Comparison of ENCODE assay signal across 1 cellular context in the genomic region with DNA sequence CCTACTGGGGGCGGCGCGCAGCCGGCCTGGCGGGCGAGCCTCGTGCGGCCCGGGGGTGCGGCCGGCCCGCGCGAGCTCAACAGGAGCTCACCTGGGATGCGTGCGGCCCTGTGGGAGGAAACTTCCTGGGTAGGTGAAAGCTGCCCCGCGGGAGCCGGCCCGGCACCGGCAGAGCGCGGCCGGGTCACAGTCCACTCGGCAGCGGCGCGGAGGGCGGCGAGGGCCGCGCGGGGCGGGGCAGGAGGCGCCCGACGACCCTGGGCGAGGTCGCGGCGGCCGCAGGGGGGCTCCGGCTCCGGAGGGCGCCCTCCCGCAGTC.
TF ChIP-seq lines count a peak whose summit lies in the region.

No MANE protein-coding gene starts in this region.

TF ChIP-seq in HepG2, 621 proteins besides CTCF, POLR2A, EP300 and RAD21 (continued from another document):
- TF ChIP-seq NR2F1 (CRISPR knock-in tag; IDR thresholded peaks at IDR 0.05), result no peak
- TF ChIP-seq ZNF629 (CRISPR knock-in tag; conservative IDR thresholded peaks at IDR 0.05), result peak; percentile 12; the same call in 1 of the 2 replicates
- no peak for TF ChIP-seq NFE2L2 (IDR thresholded peaks at IDR 0.05; ENCODE audit: low read length)
- peak; percentile 18; the same call in 1 of the 2 replicates for TF ChIP-seq FOXO1 (CRISPR knock-in tag; IDR thresholded peaks at IDR 0.05)
- TF ChIP-seq IRX3 (CRISPR knock-in tag; IDR thresholded peaks at IDR 0.05; ENCODE audit: borderline replicate concordance, low read depth), result peak; percentile 22; the same call in 1 of the 2 replicates
- no peak for TF ChIP-seq HNF1B (CRISPR knock-in tag; IDR thresholded peaks at IDR 0.05)
- TF ChIP-seq ATF3 (CRISPR knock-in tag; IDR thresholded peaks at IDR 0.05), result no peak
- no peak for TF ChIP-seq HMG20A (CRISPR knock-in tag; IDR thresholded peaks at IDR 0.05; ENCODE audit: borderline replicate concordance)
- TF ChIP-seq PPARG (CRISPR knock-in tag; conservative IDR thresholded peaks at IDR 0.05), result no peak
- no peak for TF ChIP-seq RCOR2 (CRISPR knock-in tag; IDR thresholded peaks at IDR 0.05)
- TF ChIP-seq, protein P1, sequence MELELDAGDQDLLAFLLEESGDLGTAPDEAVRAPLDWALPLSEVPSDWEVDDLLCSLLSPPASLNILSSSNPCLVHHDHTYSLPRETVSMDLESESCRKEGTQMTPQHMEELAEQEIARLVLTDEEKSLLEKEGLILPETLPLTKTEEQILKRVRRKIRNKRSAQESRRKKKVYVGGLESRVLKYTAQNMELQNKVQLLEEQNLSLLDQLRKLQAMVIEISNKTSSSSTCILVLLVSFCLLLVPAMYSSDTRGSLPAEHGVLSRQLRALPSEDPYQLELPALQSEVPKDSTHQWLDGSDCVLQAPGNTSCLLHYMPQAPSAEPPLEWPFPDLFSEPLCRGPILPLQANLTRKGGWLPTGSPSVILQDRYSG (CRISPR knock-in tag; IDR thresholded peaks at IDR 0.05), result no peak
- TF ChIP-seq ZNF552 (CRISPR knock-in tag; IDR thresholded peaks at IDR 0.05; ENCODE audit: borderline replicate concordance), result no peak
- no peak for TF ChIP-seq HMG20B (CRISPR knock-in tag; conservative IDR thresholded peaks at IDR 0.05)
- no peak; the same call in 1 of the 2 replicates for TF ChIP-seq ZNF772 (CRISPR knock-in tag; IDR thresholded peaks at IDR 0.05)
- no peak for TF ChIP-seq RBM39 (IDR thresholded peaks at IDR 0.05; ENCODE audit: low read depth, low read length, poor library complexity, severe bottlenecking)
- no peak for TF ChIP-seq PAWR (CRISPR knock-in tag; IDR thresholded peaks at IDR 0.05; ENCODE audit: borderline replicate concordance)
- no peak for TF ChIP-seq SUZ12 (IDR thresholded peaks at IDR 0.05; ENCODE audit: low read depth, low read length)
- no peak for TF ChIP-seq ZKSCAN5 (CRISPR knock-in tag; IDR thresholded peaks at IDR 0.05)
- TF ChIP-seq ZNF83 (CRISPR knock-in tag; IDR thresholded peaks at IDR 0.05; ENCODE audit: borderline replicate concordance), result no peak
- TF ChIP-seq ZNF616 (CRISPR knock-in tag; IDR thresholded peaks at IDR 0.05; ENCODE audit: low read depth), result peak; percentile 70; the same call in 1 of the 2 replicates
- TF ChIP-seq PITX1 (CRISPR knock-in tag; IDR thresholded peaks at IDR 0.05), result no peak
- no peak for TF ChIP-seq JUNB (CRISPR knock-in tag; IDR thresholded peaks at IDR 0.05; ENCODE audit: borderline replicate concordance)
- TF ChIP-seq LBX2 (CRISPR knock-in tag; IDR thresholded peaks at IDR 0.05; ENCODE audit: borderline replicate concordance), result no peak
- no peak for TF ChIP-seq PBX2 (CRISPR knock-in tag; IDR thresholded peaks at IDR 0.05)
- TF ChIP-seq ATRX (CRISPR knock-in tag; IDR thresholded peaks at IDR 0.05; ENCODE audit: borderline replicate concordance), result no peak
- peak; percentile 82 for TF ChIP-seq RBFOX2 (IDR thresholded peaks at IDR 0.05; ENCODE audit: low read depth, low read length)
- TF ChIP-seq, protein P2, sequence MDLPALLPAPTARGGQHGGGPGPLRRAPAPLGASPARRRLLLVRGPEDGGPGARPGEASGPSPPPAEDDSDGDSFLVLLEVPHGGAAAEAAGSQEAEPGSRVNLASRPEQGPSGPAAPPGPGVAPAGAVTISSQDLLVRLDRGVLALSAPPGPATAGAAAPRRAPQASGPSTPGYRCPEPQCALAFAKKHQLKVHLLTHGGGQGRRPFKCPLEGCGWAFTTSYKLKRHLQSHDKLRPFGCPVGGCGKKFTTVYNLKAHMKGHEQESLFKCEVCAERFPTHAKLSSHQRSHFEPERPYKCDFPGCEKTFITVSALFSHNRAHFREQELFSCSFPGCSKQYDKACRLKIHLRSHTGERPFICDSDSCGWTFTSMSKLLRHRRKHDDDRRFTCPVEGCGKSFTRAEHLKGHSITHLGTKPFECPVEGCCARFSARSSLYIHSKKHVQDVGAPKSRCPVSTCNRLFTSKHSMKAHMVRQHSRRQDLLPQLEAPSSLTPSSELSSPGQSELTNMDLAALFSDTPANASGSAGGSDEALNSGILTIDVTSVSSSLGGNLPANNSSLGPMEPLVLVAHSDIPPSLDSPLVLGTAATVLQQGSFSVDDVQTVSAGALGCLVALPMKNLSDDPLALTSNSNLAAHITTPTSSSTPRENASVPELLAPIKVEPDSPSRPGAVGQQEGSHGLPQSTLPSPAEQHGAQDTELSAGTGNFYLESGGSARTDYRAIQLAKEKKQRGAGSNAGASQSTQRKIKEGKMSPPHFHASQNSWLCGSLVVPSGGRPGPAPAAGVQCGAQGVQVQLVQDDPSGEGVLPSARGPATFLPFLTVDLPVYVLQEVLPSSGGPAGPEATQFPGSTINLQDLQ (CRISPR knock-in tag; IDR thresholded peaks at IDR 0.05), result no peak
- TF ChIP-seq ZNF235 (CRISPR knock-in tag; IDR thresholded peaks at IDR 0.05; ENCODE audit: borderline replicate concordance), result no peak
- TF ChIP-seq, protein P3, sequence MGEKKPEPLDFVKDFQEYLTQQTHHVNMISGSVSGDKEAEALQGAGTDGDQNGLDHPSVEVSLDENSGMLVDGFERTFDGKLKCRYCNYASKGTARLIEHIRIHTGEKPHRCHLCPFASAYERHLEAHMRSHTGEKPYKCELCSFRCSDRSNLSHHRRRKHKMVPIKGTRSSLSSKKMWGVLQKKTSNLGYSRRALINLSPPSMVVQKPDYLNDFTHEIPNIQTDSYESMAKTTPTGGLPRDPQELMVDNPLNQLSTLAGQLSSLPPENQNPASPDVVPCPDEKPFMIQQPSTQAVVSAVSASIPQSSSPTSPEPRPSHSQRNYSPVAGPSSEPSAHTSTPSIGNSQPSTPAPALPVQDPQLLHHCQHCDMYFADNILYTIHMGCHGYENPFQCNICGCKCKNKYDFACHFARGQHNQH (CRISPR knock-in tag; IDR thresholded peaks at IDR 0.05), result no peak
- TF ChIP-seq ZNF274 (CRISPR knock-in tag; IDR thresholded peaks at IDR 0.05), result 0 out of 2 replicates have a peak, but pooled peaks have one; percentile 12
- peak; percentile 76 for TF ChIP-seq ZFX (CRISPR knock-in tag; IDR thresholded peaks at IDR 0.05; ENCODE audit: low read depth)
- peak; percentile 36; the same call in 1 of the 2 replicates for TF ChIP-seq POLR2G (IDR thresholded peaks at IDR 0.05; ENCODE audit: low read depth, low read length)
- TF ChIP-seq POLR2AphosphoS5 (IDR thresholded peaks at IDR 0.05; ENCODE audit: low read depth, low read length), result no peak
- TF ChIP-seq ZNF383 (CRISPR knock-in tag; IDR thresholded peaks at IDR 0.05; ENCODE audit: borderline replicate concordance), result no peak
- no peak for TF ChIP-seq ZNF430 (CRISPR knock-in tag; IDR thresholded peaks at IDR 0.05)
- 0 out of 2 replicates have a peak, but pooled peaks have one; percentile 7 for TF ChIP-seq MED1 (CRISPR knock-in tag; IDR thresholded peaks at IDR 0.05)
- TF ChIP-seq TFDP1 (CRISPR knock-in tag; IDR thresholded peaks at IDR 0.05; ENCODE audit: borderline replicate concordance), result peak; percentile 33; the same call in 1 of the 2 replicates
- no peak for TF ChIP-seq GFI1 (CRISPR knock-in tag; IDR thresholded peaks at IDR 0.05; ENCODE audit: borderline replicate concordance)
- no peak for TF ChIP-seq DBP (CRISPR knock-in tag; IDR thresholded peaks at IDR 0.05; ENCODE audit: not compliant biosample characterization)
- TF ChIP-seq HNF4G (IDR thresholded peaks at IDR 0.05; ENCODE audit: borderline replicate concordance, low read depth, low read length), result peak; percentile 51; the same call in 1 of the 2 replicates
- no peak for TF ChIP-seq HNF4G (CRISPR knock-in tag; IDR thresholded peaks at IDR 0.05; ENCODE audit: borderline replicate concordance, low read depth)
- TF ChIP-seq ZNF777 (CRISPR knock-in tag; IDR thresholded peaks at IDR 0.05), result peak; percentile 60; the same call in 1 of the 2 replicates
- no peak for TF ChIP-seq JARID2 (CRISPR knock-in tag; IDR thresholded peaks at IDR 0.05; ENCODE audit: insufficient replicate concordance)
- no peak for TF ChIP-seq KMT2A (CRISPR knock-in tag; IDR thresholded peaks at IDR 0.05)
- no peak for TF ChIP-seq ZFP41 (CRISPR knock-in tag; IDR thresholded peaks at IDR 0.05; ENCODE audit: borderline replicate concordance)
- TF ChIP-seq ZNF282 (IDR thresholded peaks at IDR 0.05; ENCODE audit: partially characterized antibody), result no peak
TF ChIP-seq in HepG2: peak in this region for 43.
